ENCODE assay signal across 17 cellular contexts in the genomic region with DNA sequence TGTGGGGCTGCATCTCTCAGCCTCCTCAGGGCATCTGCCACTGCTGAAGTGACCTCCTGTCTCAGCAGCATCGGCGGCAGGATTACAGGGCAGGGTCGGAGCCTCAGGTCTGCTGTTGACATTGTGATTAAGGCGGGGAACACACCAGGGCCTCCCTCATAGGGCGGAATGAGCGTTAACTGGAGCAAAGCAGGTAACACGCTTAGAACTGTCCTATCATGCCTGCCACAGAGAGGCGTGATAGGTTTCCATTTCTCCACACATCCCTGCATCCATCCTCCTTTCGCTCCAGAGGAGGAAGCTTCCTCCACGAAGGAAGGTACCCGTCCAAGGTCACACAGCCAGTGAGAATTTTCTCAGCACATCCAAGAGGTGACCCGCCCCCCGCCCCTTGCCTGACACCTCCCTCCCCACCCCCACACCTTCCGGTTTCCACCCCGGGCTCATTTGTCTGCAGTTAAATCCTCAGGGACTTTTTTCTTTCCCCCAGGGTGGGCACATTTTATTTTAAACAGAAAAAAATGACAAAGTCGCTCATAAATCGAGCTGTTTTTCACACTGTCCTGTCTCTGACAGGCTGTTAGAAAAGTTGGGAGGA.
DNase-seq lines count a peak whose midpoint lies in the region; ATAC-seq and TF ChIP-seq lines count a peak whose summit lies in the region.
"Had no signal": no experiment of that assay in that cellular context is flagged by ENCODE, and none has a peak within 500 bp of the region (broad histone marks: within the 10 kb centered on the region; RNA-seq: fewer than 3 reads in every experiment).

No MANE protein-coding gene starts in this region.

- POLR2A ChIA-PET in CD8-positive, alpha-beta memory T cell (lab: Charles Lee) = no interaction called here

- H3K9ac ChIP-seq in HUES64 (ENCODE audit: low read depth, low read length) = no peak overlapping the region

- H3K9me3 ChIP-seq in HUES64 (ENCODE audit: insufficient read depth, low read depth, low read length) = no peaks in the 10 kb centered on the region
- no peaks in the 10 kb centered on the region for H3K9me3 ChIP-seq in CD8-positive, alpha-beta memory T cell (ENCODE audit: low read length)

- WGBS in HUES64 = 11% methylated on average over 15 of the region's 17 CpGs

- CTCF ChIA-PET in CD8-positive, alpha-beta memory T cell (lab: Charles Lee) = no interaction called here

- H3K9me3 Mint-ChIP-seq in nephron progenitor cell = no peaks in the 10 kb centered on the region
- peaks cover 0 to 9% (median 3%) of the 10 kb centered on the region in 5 donors for H3K9me3 Mint-ChIP-seq in CD8-positive, alpha-beta memory T cell
- H3K9me3 Mint-ChIP-seq: CD4-positive, alpha-beta T cell had no signal

- no peak for TF ChIP-seq CTCF in epithelial cell of esophagus (IDR thresholded peaks at IDR 0.05; ENCODE audit: insufficient read depth, low read depth, low read length, missing control alignments)
- TF ChIP-seq CTCF in nephron progenitor cell (IDR thresholded peaks at IDR 0.05) = no peak

- peaks cover 12% of the 10 kb centered on the region for H3K27me3 Mint-ChIP-seq in nephron progenitor cell (ENCODE audit: low read depth, poor library complexity)
- peaks cover 8 to 10% of the 10 kb centered on the region in 2 donors for H3K27me3 Mint-ChIP-seq in CD8-positive, alpha-beta memory T cell

- H3K36me3 Mint-ChIP-seq in nephron progenitor cell (ENCODE audit: low read depth) = no peaks in the 10 kb centered on the region
- H3K36me3 Mint-ChIP-seq in CD8-positive, alpha-beta memory T cell = no peaks in the 10 kb centered on the region

- peaks cover 22% of the 10 kb centered on the region for H3K4me1 ChIP-seq in HUES64 (ENCODE audit: insufficient read depth, low read length)
- H3K4me1 ChIP-seq in CD8-positive, alpha-beta memory T cell (ENCODE audit: insufficient read depth, low read length) = no peaks in the 10 kb centered on the region

- peak; percentile 68 for DNase-seq in ELF-1 (ENCODE audit: low read depth, low spot score)
- DNase-seq in epithelial cell of esophagus (ENCODE audit: low read depth) = peak; percentile 16
- no peak for DNase-seq in nephron progenitor cell
- DNase-seq in anterior cingulate cortex (lab: John Stamatoyannopoulos, UW) = no peak
- no peak for DNase-seq in NOMO-1 treated with DMSO at 0.1 percent for 48 hours (lab: John Stamatoyannopoulos, UW; ENCODE audit: unreplicated experiment)
- DNase-seq in CD8-positive, alpha-beta memory T cell = no peak
- DNase-seq: AML-193; CD4-positive, alpha-beta T cell; DND-41; NCI-H1436 treated with DMSO at 0.1 percent for 48 hours; NCI-H2081; NCI-H2227 treated with DMSO at 0.1 percent for 48 hours; NCI-H524 treated with DMSO at 0.1 percent for 48 hours; Right ventricle myocardium superior had no signal

- H3K4me1 Mint-ChIP-seq in nephron progenitor cell = peaks cover 53% of the 10 kb centered on the region
- no peaks in the 10 kb centered on the region for H3K4me1 Mint-ChIP-seq in CD8-positive, alpha-beta memory T cell

- H3K27me3 ChIP-seq in HUES64 (ENCODE audit: insufficient read depth, low read length) = no peaks in the 10 kb centered on the region
- no peaks in the 10 kb centered on the region for H3K27me3 ChIP-seq in CD8-positive, alpha-beta memory T cell (ENCODE audit: insufficient read depth, low read length, poor library complexity, severe bottlenecking)

- H3K4me3 ChIP-seq in HUES64 (ENCODE audit: low read length) (peak overlapping the region; percentile 26), epithelial cell of esophagus (ENCODE audit: low read length) (no peak overlapping the region)
- H3K4me3 ChIP-seq in CD8-positive, alpha-beta memory T cell (ENCODE audit: low read length) = no peak overlapping the region

- no peak for ATAC-seq in HG03457 (IDR thresholded peaks at IDR 0.05; ENCODE audit: unreplicated experiment)
- ATAC-seq: SK-N-SH treated with all-trans-retinoic acid at 6 μM for 48 hours had no signal

- peak overlapping the region; percentile 41 for H3K4me3 Mint-ChIP-seq in nephron progenitor cell
- H3K4me3 Mint-ChIP-seq in CD8-positive, alpha-beta memory T cell = no peak overlapping the region
- H3K4me3 Mint-ChIP-seq: CD4-positive, alpha-beta T cell had no signal

- peak overlapping the region; percentile 46; the same call in 1 of the 2 replicates for H3K27ac ChIP-seq in HUES64 (ENCODE audit: low read depth, low read length)
- no peak overlapping the region for H3K27ac ChIP-seq in CD8-positive, alpha-beta memory T cell (ENCODE audit: low read depth, low read length)

- H3K27ac Mint-ChIP-seq in nephron progenitor cell = no peak overlapping the region
- peak overlapping the region in 1 of 8 donors; percentile 17 for H3K27ac Mint-ChIP-seq in CD8-positive, alpha-beta memory T cell
- H3K27ac Mint-ChIP-seq: CD4-positive, alpha-beta T cell had no signal

- H3K36me3 ChIP-seq in HUES64 (ENCODE audit: insufficient read depth, low read length) = no peaks in the 10 kb centered on the region
- H3K36me3 ChIP-seq in CD8-positive, alpha-beta memory T cell (ENCODE audit: insufficient read depth, low read length) = no peaks in the 10 kb centered on the region

Comparison
In these comparisons a context has a peak if more than half of its experiments do, and no peak if none do; other contexts are left out.
1. DNase-seq: peak in ELF-1 (single experiment) and epithelial cell of esophagus (single experiment); none in nephron progenitor cell (single experiment), anterior cingulate cortex (0 of 58), NOMO-1 treated with DMSO at 0.1 percent for 48 hours (single experiment) and CD8-positive, alpha-beta memory T cell (0 of 5).